In the genomic region with DNA sequence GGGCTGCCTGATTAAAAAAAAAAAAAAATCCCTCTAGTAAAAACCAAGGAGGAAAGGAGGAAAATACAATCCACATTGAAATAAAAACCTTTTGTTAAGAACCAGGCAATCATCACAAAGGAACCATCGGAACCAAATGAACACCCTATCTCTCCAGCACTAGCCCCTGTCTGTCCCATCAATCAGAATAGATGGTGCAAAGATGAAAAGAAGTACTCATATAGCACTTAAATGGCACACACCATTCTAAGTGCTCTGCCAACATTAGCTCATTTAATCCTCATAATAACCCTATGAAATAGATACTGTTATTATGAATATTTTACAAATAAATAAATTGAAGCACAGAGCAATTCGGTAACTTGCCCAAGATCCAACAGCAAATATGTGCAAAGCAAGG, we compare ENCODE assay signal across 29 cellular contexts.
"Had no signal": no experiment of that assay in that cellular context is flagged by ENCODE, and none has a peak within 500 bp of the region (broad histone marks: within the 10 kb centered on the region; RNA-seq: fewer than 3 reads in every experiment).

No MANE protein-coding gene starts in this region.

- H3K36me3 Mint-ChIP-seq: activated CD4-positive, alpha-beta memory T cell treated with anti-CD3 and anti-CD28 coated beads for 36 hours; activated naive CD8-positive, alpha-beta T cell had no signal

- DNase-seq: activated CD4-positive, alpha-beta memory T cell treated with anti-CD3 and anti-CD28 coated beads for 36 hours; activated CD4-positive, alpha-beta T cell treated with anti-CD3 and anti-CD28 coated beads, Interleukin-2, amount 10 ng/mL, durations not matched to agents 7 days and 5 days; activated CD4-positive, CD25-positive, alpha-beta regulatory T cell; activated CD8-positive, alpha-beta memory T cell treated with anti-CD3 and anti-CD28 coated beads for 24 hours; activated gamma-delta T cell; activated naive CD4-positive, alpha-beta T cell treated with anti-CD3 and anti-CD28 coated beads for 36 hours; activated T-cell treated with anti-CD3 and anti-CD28 coated beads, Interleukin-2, amount 50 U/mL, for 4 hours; amygdala; Karpas-422; NCI-H1048; NCI-H1694; NCI-H2081; NCI-H2171; NCI-H2227 treated with DMSO at 0.1 percent for 48 hours; NCI-H446 treated with DMSO at 0.1 percent for 48 hours; NCI-H524 treated with DMSO at 0.1 percent for 48 hours; NK-92 treated with Interleukin-12 subunit alpha and Interleukin-12 subunit beta, amount 100 ng/mL, for 24 hours; OCI-M1; RPMI8226; T-helper 1 cell had no signal

- H3K4me3 Mint-ChIP-seq: activated CD4-positive, alpha-beta memory T cell treated with anti-CD3 and anti-CD28 coated beads for 36 hours; activated CD4-positive, alpha-beta T cell treated with anti-CD3 and anti-CD28 coated beads, Interleukin-2, amount 10 ng/mL, durations not matched to agents 7 days and 5 days; activated naive CD4-positive, alpha-beta T cell treated with anti-CD3 and anti-CD28 coated beads for 36 hours; activated naive CD8-positive, alpha-beta T cell; activated T-cell treated with anti-CD3 and anti-CD28 coated beads, Interleukin-2, amount 50 U/mL, for 4 hours; activated T-helper 17 cell treated with anti-CD3 and anti-CD28 coated beads, Interleukin-2, amount 50 U/mL, for 72 hours; brain; central memory CD8-positive, alpha-beta T cell had no signal

- H3K9me3 Mint-ChIP-seq: activated CD4-positive, alpha-beta memory T cell treated with anti-CD3 and anti-CD28 coated beads for 36 hours; activated CD4-positive, alpha-beta T cell treated with anti-CD3 and anti-CD28 coated beads, Interleukin-2, amount 10 ng/mL, durations not matched to agents 7 days and 5 days; activated naive CD4-positive, alpha-beta T cell treated with anti-CD3 and anti-CD28 coated beads for 36 hours; activated T-cell treated with anti-CD3 and anti-CD28 coated beads, Interleukin-2, amount 50 U/mL, for 4 hours; activated T-helper 17 cell treated with anti-CD3 and anti-CD28 coated beads, Interleukin-2, amount 50 U/mL, for 72 hours; central memory CD8-positive, alpha-beta T cell had no signal

- H3K27me3 Mint-ChIP-seq: brain had no signal

- FAIRE-seq: astrocyte had no signal

- H3K4me1 Mint-ChIP-seq: activated CD4-positive, alpha-beta T cell treated with anti-CD3 and anti-CD28 coated beads, Interleukin-2, amount 10 ng/mL, durations not matched to agents 7 days and 5 days; brain; central memory CD8-positive, alpha-beta T cell had no signal

- H3K27ac Mint-ChIP-seq: activated CD4-positive, alpha-beta memory T cell treated with anti-CD3 and anti-CD28 coated beads for 36 hours; activated CD4-positive, alpha-beta T cell treated with anti-CD3 and anti-CD28 coated beads, Interleukin-2, amount 10 ng/mL, durations not matched to agents 7 days and 5 days; activated naive CD4-positive, alpha-beta T cell treated with anti-CD3 and anti-CD28 coated beads for 36 hours; activated naive CD8-positive, alpha-beta T cell; activated T-helper 17 cell treated with anti-CD3 and anti-CD28 coated beads, Interleukin-2, amount 50 U/mL, for 72 hours; brain had no signal

- H3K27ac ChIP-seq: SK-N-MC, VCaP had no signal

- ATAC-seq: activated T-cell treated with anti-CD3 and anti-CD28 coated beads, Interleukin-2, amount 50 U/mL, for 4 hours; activated T-helper 17 cell treated with anti-CD3 and anti-CD28 coated beads, Interleukin-2, amount 50 U/mL, for 72 hours; Panc1; Right ventricle myocardium inferior had no signal
